12 cellular contexts compared by ENCODE assay signal in genomic region chr9:2459756-2460155, GRCh38.
A peak's percentile ranks its signal among the peaks of the same experiment; 100 is the strongest.
DNase-seq lines count a peak whose midpoint lies in the region.
"Had no signal": no experiment of that assay in that cellular context is flagged by ENCODE, and none has a peak within 500 bp of the region (broad histone marks: within the 10 kb centered on the region; RNA-seq: fewer than 3 reads in every experiment).

No MANE protein-coding gene starts in this region.

- DNase-seq in NCI-H1694 (lab: John Stamatoyannopoulos, UW) = peak; percentile 89
- peak; percentile 82 to 94 for DNase-seq in NCI-H446 (lab: John Stamatoyannopoulos, UW)
- DNase-seq in globus pallidus (ENCODE audit: low spot score) = peak; percentile 38
- DNase-seq in pons (ENCODE audit: low spot score) = peak; percentile 56
- no peak for DNase-seq in COR-L47 (lab: John Stamatoyannopoulos, UW)
- DNase-seq in NCI-H226 = no peak
- DNase-seq in activated CD4-positive, alpha-beta T cell treated with anti-CD3 and anti-CD28 coated beads, Interleukin-2, amount 50 U/mL, for 4 hours = no peak
- DNase-seq: CD8-positive, alpha-beta T cell; H9; KG1; NCI-H1092; NCI-H524 had no signal

Comparison
In these comparisons a context has a peak if more than half of its experiments do, and no peak if none do; other contexts are left out.
1. DNase-seq: peak in NCI-H1694 (single experiment), NCI-H446 (2 of 2), globus pallidus (single experiment) and pons (single experiment); none in COR-L47 (single experiment), NCI-H226 (single experiment) and activated CD4-positive, alpha-beta T cell treated with anti-CD3 and anti-CD28 coated beads, Interleukin-2, amount 50 U/mL, for 4 hours (0 of 2).